In genomic region chr12:19179986-19180385, GRCh38 we compare ENCODE assay signal across 26 cellular contexts. TPM values are rescaled to one million over a fixed set of nuclear protein-coding genes. Genes with fewer than 3 reads are reported as not detected.
DNase-seq lines count a peak whose midpoint lies in the region; ATAC-seq and TF ChIP-seq lines count a peak whose summit lies in the region.
"Had no signal": no experiment of that assay in that cellular context is flagged by ENCODE, and none has a peak within 500 bp of the region (broad histone marks: within the 10 kb centered on the region; RNA-seq: fewer than 3 reads in every experiment).

No MANE protein-coding gene starts in this region.

- POLR2A ChIA-PET in A673 (lab: Charles Lee; ENCODE audit: low non-redundant PET), result interaction anchor here (0.5 kb wide), 1 partner anchor 51 kb away, joined by 3 read pairs; no protein-coding TSS in a partner anchor

- peaks cover 100% of the 10 kb centered on the region for H3K79me2 ChIP-seq in GM23338 (replicated peaks; ENCODE audit: insufficient read depth)

- H3K4me3 Mint-ChIP-seq in GM23338, result no peak overlapping the region
- H3K4me3 Mint-ChIP-seq in endodermal cell, result no peak overlapping the region
- H3K4me3 Mint-ChIP-seq in nephron, result no peak overlapping the region
- H3K4me3 Mint-ChIP-seq: CD4-positive, CD25-positive, alpha-beta regulatory T cell had no signal

- no peak for TF ChIP-seq CTCF in A673 (conservative IDR thresholded peaks at IDR 0.05; ENCODE audit: low read depth, low read length)
- TF ChIP-seq CTCF in GM23338 (conservative IDR thresholded peaks at IDR 0.05; ENCODE audit: low read depth in 2 of 2), result no peak
- TF ChIP-seq CTCF in endodermal cell (conservative IDR thresholded peaks at IDR 0.05), result no peak
- TF ChIP-seq CTCF in nephron (IDR thresholded peaks at IDR 0.05; ENCODE audit: unreplicated experiment in 3 of 3), result no peak

- no TSS peak for BruUV-seq in A673 (replicated peaks; lab: Mats Ljungman, UMichigan)

- WGBS in endodermal cell (ENCODE audit: insufficient coverage in 1 of 2, insufficient read length in 1 of 2), 2 experiments, result 93 to 100% methylated on average over 3 to 4 of the region's 4 CpGs

- DNase-seq in A673 (ENCODE audit: low spot score) (peak; percentile 51), GM23338 (ENCODE audit: low spot score) (no peak), endodermal cell (no peak), NCI-H2196 (lab: John Stamatoyannopoulos, UW; ENCODE audit: unreplicated experiment) (no peak), pons (ENCODE audit: low spot score) (no peak), NOMO-1 treated with dmso at 0.1 percent for 144 hours (lab: John Stamatoyannopoulos, UW; ENCODE audit: unreplicated experiment) (no peak)
- DNase-seq: BE2C; CD4-positive, CD25-positive, alpha-beta regulatory T cell; DMS 273 treated with DMSO at 0.1 percent for 48 hours; DMS79 treated with DMSO at 0.1 percent for 48 hours; HCEC 1CT; MG63; NCI-H1048; NCI-H1417 treated with DMSO at 0.1 percent for 48 hours; NCI-H187 treated with DMSO at 0.1 percent for 48 hours; NCI-H2107; NCI-H69 had no signal

- H3F3A ChIP-seq in GM23338 (replicated peaks; ENCODE audit: low read depth), result no peaks in the 10 kb centered on the region

- H3K36me3 Mint-ChIP-seq in GM23338 (ENCODE audit: low read depth) (peaks cover 17% of the 10 kb centered on the region; the same call in 2 of the 3 replicates), endodermal cell (ENCODE audit: low read depth) (peaks cover 41% of the 10 kb centered on the region), nephron (ENCODE audit: low read depth) (peaks cover 14% of the 10 kb centered on the region)
- H3K36me3 Mint-ChIP-seq: CD4-positive, CD25-positive, alpha-beta regulatory T cell had no signal

- peaks cover 29% of the 10 kb centered on the region for H3K4me1 Mint-ChIP-seq in GM23338
- H3K4me1 Mint-ChIP-seq in endodermal cell, result peaks cover 31% of the 10 kb centered on the region
- peaks cover 36% of the 10 kb centered on the region for H3K4me1 Mint-ChIP-seq in nephron
- H3K4me1 Mint-ChIP-seq: CD4-positive, CD25-positive, alpha-beta regulatory T cell had no signal

- no peak overlapping the region for H3K27ac ChIP-seq in A673 (ENCODE audit: low read depth, low read length, poor library complexity, severe bottlenecking)
- peak overlapping the region; percentile 12; the same call in 1 of the 2 replicates for H3K27ac ChIP-seq in GM23338 (ENCODE audit: low read depth)
- no peak overlapping the region for H3K27ac ChIP-seq in endodermal cell (ENCODE audit: low read depth, low read length)
- H3K27ac ChIP-seq: A549, HL-60, SJSA1 had no signal

- no peak overlapping the region for H2AFZ ChIP-seq in GM23338

- peaks cover 3% of the 10 kb centered on the region for H3K27me3 Mint-ChIP-seq in GM23338 (ENCODE audit: insufficient read depth, low read depth, poor library complexity)
- H3K27me3 Mint-ChIP-seq in endodermal cell (ENCODE audit: insufficient read depth), result no peaks in the 10 kb centered on the region
- H3K27me3 Mint-ChIP-seq in nephron (ENCODE audit: low read depth), result no peaks in the 10 kb centered on the region
- H3K27me3 Mint-ChIP-seq: CD4-positive, CD25-positive, alpha-beta regulatory T cell had no signal

- H3K9me3 Mint-ChIP-seq in GM23338, result no peaks in the 10 kb centered on the region
- H3K9me3 Mint-ChIP-seq in endodermal cell, result no peaks in the 10 kb centered on the region
- no peaks in the 10 kb centered on the region for H3K9me3 Mint-ChIP-seq in nephron
- H3K9me3 Mint-ChIP-seq: CD4-positive, CD25-positive, alpha-beta regulatory T cell had no signal

- ATAC-seq in GM23338 (no peak), HG03439 (IDR thresholded peaks at IDR 0.05; ENCODE audit: unreplicated experiment) (no peak)
- ATAC-seq: A549, GM12878, HepG2, K562, Panc1 had no signal

- no peaks in the 10 kb centered on the region for H3K27me3 ChIP-seq in A673 (replicated peaks; ENCODE audit: insufficient read depth, low read depth, low read length, poor library complexity)
- no peaks in the 10 kb centered on the region for H3K27me3 ChIP-seq in GM23338 (ENCODE audit: insufficient read depth)
- no peaks in the 10 kb centered on the region for H3K27me3 ChIP-seq in endodermal cell (ENCODE audit: control insufficient read depth, insufficient read depth, low read length, poor library complexity, severe bottlenecking)
- H3K27me3 ChIP-seq: BE2C, MG63, SJSA1 had no signal

- H3K4me1 ChIP-seq in A673 (ENCODE audit: insufficient read depth, low read length, poor library complexity, severe bottlenecking), result peaks cover 30% of the 10 kb centered on the region
- H3K4me1 ChIP-seq in GM23338 (ENCODE audit: insufficient read depth), result peaks cover 25% of the 10 kb centered on the region
- H3K4me1 ChIP-seq in endodermal cell (ENCODE audit: control insufficient read depth, insufficient read depth, low read length), result peaks cover 4% of the 10 kb centered on the region
- H3K4me1 ChIP-seq: A549, BE2C had no signal

- H3K4me2 ChIP-seq in GM23338, result no peak overlapping the region
- H3K4me2 ChIP-seq: A549 had no signal

- CTCF ChIA-PET in A673 (lab: Charles Lee), result no interaction called here

- peak overlapping the region; percentile 80; the same call in 1 of the 2 replicates for H3K27ac Mint-ChIP-seq in GM23338
- peak overlapping the region; percentile 19 for H3K27ac Mint-ChIP-seq in endodermal cell
- H3K27ac Mint-ChIP-seq in nephron, result peak overlapping the region; percentile 59 to 68 (median 60)
- H3K27ac Mint-ChIP-seq: CD4-positive, CD25-positive, alpha-beta regulatory T cell had no signal

- H3K36me3 ChIP-seq in A673 (ENCODE audit: insufficient read depth, low read length, poor library complexity, severe bottlenecking) (no peaks in the 10 kb centered on the region), GM23338 (ENCODE audit: insufficient read depth) (no peaks in the 10 kb centered on the region; the same call in 1 of the 2 replicates), endodermal cell (ENCODE audit: control insufficient read depth, insufficient read depth, low read length) (peaks cover 20% of the 10 kb centered on the region)
- H3K36me3 ChIP-seq: BE2C, MG63, SJSA1 had no signal

- H3K9ac ChIP-seq in endodermal cell (ENCODE audit: extremely low read depth, low read length, poor library complexity, severe bottlenecking), result no peak overlapping the region

- H3K4me3 ChIP-seq in A673 (ENCODE audit: low read depth, low read length, poor library complexity, severe bottlenecking) (no peak overlapping the region), GM23338 (no peak overlapping the region), endodermal cell (ENCODE audit: low read length) (no peak overlapping the region)
- H3K4me3 ChIP-seq: A549, GM12878, K562, MG63, SJSA1 had no signal

- no peaks in the 10 kb centered on the region for H3K9me2 ChIP-seq in GM23338 (ENCODE audit: insufficient read depth)

- intact Hi-C loops in A673 (cut with micrococcal nuclease; ENCODE audit: unreplicated experiment), result loop anchor here (10.0 kb wide), 2 partner anchors 465 to 745 kb away; no protein-coding TSS in a partner anchor

- no peaks in the 10 kb centered on the region for H3K9me3 ChIP-seq in A673 (ENCODE audit: low read depth, low read length, poor library complexity, severe bottlenecking)
- no peaks in the 10 kb centered on the region for H3K9me3 ChIP-seq in endodermal cell (ENCODE audit: control insufficient read depth, low read length)
- H3K9me3 ChIP-seq: A549, BE2C, MG63, SJSA1 had no signal

- peaks cover 13% of the 10 kb centered on the region; the same call in 1 of the 2 replicates for H4K20me1 ChIP-seq in GM23338 (replicated peaks; ENCODE audit: insufficient read depth)

TF ChIP-seq in GM23338, 12 proteins besides CTCF, POLR2A, EP300 and RAD21 (continues in another document):
- TF ChIP-seq NANOG (IDR thresholded peaks at IDR 0.05; ENCODE audit: borderline replicate concordance) (no peak), CREB1 (CRISPR knock-in tag; IDR thresholded peaks at IDR 0.05; ENCODE audit: low read depth) (no peak), EZH2 (IDR thresholded peaks at IDR 0.05; ENCODE audit: low read depth, unreplicated experiment) (no peak), ZNF114 (CRISPR knock-in tag; IDR thresholded peaks at IDR 0.05) (no peak)

RNA-seq across cellular contexts. Expression of gene PLEKHA5, which starts 50.5 kb away (rescaled TPM):
- total RNA-seq in A673 (2021) (14.0 and 17.7 TPM in 2 replicates), endodermal cell (100 to 1,000 TPM in 1 of 2 donors, 10 to 100 TPM in 1; 48.5 to 139 TPM)
- 81.8 and 82.8 TPM in 2 replicates for total RNA-seq in GM23338 (2014; rRNA removed; shearing (Covaris generic))
- polyA plus RNA-seq in GM23338 (2016; fragmentation: Nextera tagmentation; extraction: Ambion mirVana), result 79.9 and 112 TPM in 2 replicates
- 68.6 TPM for polyA plus RNA-seq in endodermal cell (2013, experiment 1 of 2)
- polyA plus RNA-seq in endodermal cell (2013, experiment 2 of 2), result 71.7 TPM

Comparison
In these comparisons a context has a peak if more than half of its experiments do, and no peak if none do; other contexts are left out.
1. H3K27ac Mint-ChIP-seq: peak in every context shown above with its lines; median percentile 80 in GM23338; 60 in nephron; 19 in endodermal cell.